8 cellular contexts compared by ENCODE assay signal in the genomic region with DNA sequence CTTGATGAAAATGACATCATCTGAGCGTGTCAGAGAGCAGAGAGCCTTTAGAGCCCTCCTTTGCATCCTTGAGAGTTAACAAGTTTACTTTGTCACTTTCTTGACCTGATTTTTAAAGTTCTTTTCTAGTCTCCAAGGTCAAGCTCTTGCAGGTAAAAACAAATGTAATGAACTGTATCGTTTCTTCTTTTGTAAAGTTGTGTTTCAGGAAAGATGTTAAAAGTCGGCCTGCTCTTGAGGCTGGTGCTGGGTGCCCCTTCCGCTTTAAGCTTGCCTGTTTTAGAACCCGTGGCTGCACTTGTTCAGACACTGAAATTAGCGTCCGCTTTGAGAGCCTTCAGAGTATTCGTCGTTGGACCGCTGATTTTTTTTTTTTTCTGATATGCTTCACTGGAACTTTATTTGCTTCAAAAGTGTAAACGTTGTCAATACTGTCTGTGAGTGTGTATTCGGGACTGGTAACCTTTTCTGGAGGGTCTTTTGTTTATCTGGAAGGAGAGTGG. TPM values are rescaled to one million over a fixed set of nuclear protein-coding genes. Genes with fewer than 3 reads are reported as not detected.
A peak's percentile ranks its signal among the peaks of the same experiment; 100 is the strongest.
DNase-seq lines count a peak whose midpoint lies in the region; ATAC-seq, FAIRE-seq and TF ChIP-seq lines count a peak whose summit lies in the region.

No MANE protein-coding gene starts in this region.

- no peaks in the 10 kb centered on the region for H4K20me1 ChIP-seq in GM12878 (ENCODE audit: control insufficient read depth, insufficient read depth)

- H3K4me2 ChIP-seq in GM12878 (ENCODE audit: control insufficient read depth, insufficient read depth), result peak overlapping the region; percentile 51

- SMC1A ChIA-PET in GM12878 (lab: Charles Lee; ENCODE audit: uncharacterized antibody, unreplicated experiment), result interaction anchor here (0.6 to 9.6 kb wide), 24 partner anchors 8 to 1836 kb away, joined by 3 to 109 read pairs (median 4); a partner anchor contains a TSS

- BruUV-seq in GM12878 (replicated peaks; lab: Mats Ljungman, UMichigan), result no TSS peak

- no peak for TF ChIP-seq POLR2A in GM12878 (IDR thresholded peaks at IDR 0.05; ENCODE audit: low read depth, low read length)

- H3K36me3 ChIP-seq in MG63, result no peaks in the 10 kb centered on the region
- H3K36me3 ChIP-seq in GM12878 (ENCODE audit: control insufficient read depth in 2 of 2, insufficient read depth in 2 of 2, low read length in 1 of 2), result no peaks in the 10 kb centered on the region
- no peaks in the 10 kb centered on the region for H3K36me3 ChIP-seq in subcutaneous abdominal adipose tissue (ENCODE audit: control insufficient read depth in 5 of 5, insufficient read depth in 5 of 5, low read length in 5 of 5)

- H3K4me1 ChIP-seq in GM12878 (ENCODE audit: control insufficient read depth, insufficient read depth, low read length), result peaks cover 16% of the 10 kb centered on the region
- peaks cover 5 to 52% (median 40%) of the 10 kb centered on the region in 5 donors for H3K4me1 ChIP-seq in subcutaneous abdominal adipose tissue (ENCODE audit: control insufficient read depth in 5 of 5, insufficient read depth in 5 of 5, low read length in 5 of 5)

- peak overlapping the region; percentile 3 for H2AFZ ChIP-seq in GM12878 (ENCODE audit: control insufficient read depth, low read depth, low read length)

- H3K9me3 ChIP-seq in MG63 (no peaks in the 10 kb centered on the region), GM12878 (replicated peaks; ENCODE audit: control insufficient read depth, insufficient read depth, low read length) (no peaks in the 10 kb centered on the region), subcutaneous abdominal adipose tissue (ENCODE audit: control insufficient read depth in 5 of 5, low read length in 5 of 5) (no peaks in the 10 kb centered on the region)

- H3K4me3 ChIP-seq in MG63 (peak overlapping the region; percentile 60), GM12878 (peak overlapping the region; percentile 84), subcutaneous abdominal adipose tissue (ENCODE audit: low read depth in 1 of 5, low read length in 5 of 5) (peak overlapping the region; percentile 82 to 95 (median 87))

- ATAC-seq in GM12878, result peak; percentile 32

- TF ChIP-seq CTCF in GM12878 (IDR thresholded peaks at IDR 0.05 in 2 of 3, conservative IDR thresholded peaks at IDR 0.05 in 1 of 3; ENCODE audit: control insufficient read depth in 2 of 3, extremely low read depth in 1 of 3, insufficient read depth in 1 of 3, low read depth in 3 of 3, low read length in 3 of 3), result no peak

- no peak for TF ChIP-seq EP300 in GM12878 (IDR thresholded peaks at IDR 0.05; ENCODE audit: borderline replicate concordance in 1 of 2, control insufficient read depth in 1 of 2, low read depth in 2 of 2, low read length in 2 of 2)

- WGBS in GM12878 (ENCODE audit: insufficient coverage, insufficient replicate concordance, low lambda C conversion rate, missing lambda C conversion rate), result under 1% methylated on average over 12 of the region's 12 CpGs

- H3K27ac ChIP-seq in GM12878 (ENCODE audit: control insufficient read depth, insufficient read depth) (peak overlapping the region; percentile 80), subcutaneous abdominal adipose tissue (ENCODE audit: low read depth, low read length) (peak overlapping the region; percentile 64)

- peaks cover 59% of the 10 kb centered on the region for H3K79me2 ChIP-seq in GM12878 (ENCODE audit: control insufficient read depth, insufficient read depth, low read length)

- in situ Hi-C loops in GM12878 (cut with MboI), result no loop called here

- no peak for FAIRE-seq in GM12878 (lab: Jason Lieb, UNC)

- DNase-seq in DMS 273 (lab: John Stamatoyannopoulos, UW; ENCODE audit: unreplicated experiment) (peak; percentile 54), DMS 273 treated with DMSO at 0.1 percent for 48 hours (lab: John Stamatoyannopoulos, UW) (no peak), MG63 (no peak), GM12878 (ENCODE audit: low read depth, low spot score) (no peak), kidney tubule cell (ENCODE audit: low spot score) (peak; percentile 43), middle frontal gyrus (ENCODE audit: extremely low spot score, low spot score) (no peak), LoVo (ENCODE audit: low spot score) (no peak)

- CTCF ChIA-PET in GM12878 (lab: Yijun Ruan, JAX), result interaction anchor here (0.7 to 2.9 kb wide), 11 partner anchors 12 to 815 kb away, joined by 3 to 22 read pairs (median 8); a partner anchor contains a TSS

- RAD21 ChIA-PET in GM12878 (lab: Charles Lee; ENCODE audit: unreplicated experiment), result interaction anchor here (0.6 to 4.4 kb wide), 18 partner anchors 11 to 109 kb away, joined by 3 to 34 read pairs (median 4); a partner anchor contains a TSS

- no peak for TF ChIP-seq RAD21 in GM12878 (IDR thresholded peaks at IDR 0.05; ENCODE audit: insufficient read depth, low read depth, low read length)

- intact Hi-C loops in GM12878 (cut with micrococcal nuclease; ENCODE audit: unreplicated experiment), result loop anchor here (2.0 to 5.0 kb wide), 4 partner anchors 33 to 178 kb away; no protein-coding TSS in a partner anchor

- POLR2A ChIA-PET in GM12878 (lab: Charles Lee), result interaction anchor here (0.7 to 4.8 kb wide), 11 partner anchors 11 to 181 kb away, joined by 3 to 50 read pairs (median 4); a partner anchor contains a TSS

- H3K9ac ChIP-seq in GM12878 (ENCODE audit: control insufficient read depth, insufficient read depth, low read length) (peak overlapping the region; percentile 80), subcutaneous abdominal adipose tissue (ENCODE audit: low read length in 5 of 5) (peak overlapping the region; percentile 30 to 92 (median 84))

- H3K27me3 ChIP-seq in MG63, result no peaks in the 10 kb centered on the region
- no peaks in the 10 kb centered on the region for H3K27me3 ChIP-seq in GM12878 (replicated peaks in 1 of 2; ENCODE audit: control insufficient read depth in 2 of 2, insufficient read depth in 2 of 2, low read length in 1 of 2)
- no peaks in the 10 kb centered on the region for H3K27me3 ChIP-seq in subcutaneous abdominal adipose tissue (ENCODE audit: control insufficient read depth in 5 of 5, insufficient read depth in 4 of 5, low read length in 5 of 5)

TF ChIP-seq in GM12878, 131 proteins besides CTCF, POLR2A, EP300 and RAD21 (continues in another document):
- TF ChIP-seq ATF7 (IDR thresholded peaks at IDR 0.05; ENCODE audit: low read depth) (peak; percentile 77), SREBF1 (IDR thresholded peaks at IDR 0.05; ENCODE audit: low read length) (no peak), CEBPB (IDR thresholded peaks at IDR 0.05; ENCODE audit: borderline replicate concordance in 1 of 2, low read depth in 2 of 2, low read length in 2 of 2) (no peak), STAT1 (conservative IDR thresholded peaks at IDR 0.05) (no peak), POLR2AphosphoS2 (IDR thresholded peaks at IDR 0.05; ENCODE audit: low read depth, low read length) (no peak), CHD1 (IDR thresholded peaks at IDR 0.05; ENCODE audit: low read depth, low read length) (no peak)
- TF ChIP-seq, protein P1, sequence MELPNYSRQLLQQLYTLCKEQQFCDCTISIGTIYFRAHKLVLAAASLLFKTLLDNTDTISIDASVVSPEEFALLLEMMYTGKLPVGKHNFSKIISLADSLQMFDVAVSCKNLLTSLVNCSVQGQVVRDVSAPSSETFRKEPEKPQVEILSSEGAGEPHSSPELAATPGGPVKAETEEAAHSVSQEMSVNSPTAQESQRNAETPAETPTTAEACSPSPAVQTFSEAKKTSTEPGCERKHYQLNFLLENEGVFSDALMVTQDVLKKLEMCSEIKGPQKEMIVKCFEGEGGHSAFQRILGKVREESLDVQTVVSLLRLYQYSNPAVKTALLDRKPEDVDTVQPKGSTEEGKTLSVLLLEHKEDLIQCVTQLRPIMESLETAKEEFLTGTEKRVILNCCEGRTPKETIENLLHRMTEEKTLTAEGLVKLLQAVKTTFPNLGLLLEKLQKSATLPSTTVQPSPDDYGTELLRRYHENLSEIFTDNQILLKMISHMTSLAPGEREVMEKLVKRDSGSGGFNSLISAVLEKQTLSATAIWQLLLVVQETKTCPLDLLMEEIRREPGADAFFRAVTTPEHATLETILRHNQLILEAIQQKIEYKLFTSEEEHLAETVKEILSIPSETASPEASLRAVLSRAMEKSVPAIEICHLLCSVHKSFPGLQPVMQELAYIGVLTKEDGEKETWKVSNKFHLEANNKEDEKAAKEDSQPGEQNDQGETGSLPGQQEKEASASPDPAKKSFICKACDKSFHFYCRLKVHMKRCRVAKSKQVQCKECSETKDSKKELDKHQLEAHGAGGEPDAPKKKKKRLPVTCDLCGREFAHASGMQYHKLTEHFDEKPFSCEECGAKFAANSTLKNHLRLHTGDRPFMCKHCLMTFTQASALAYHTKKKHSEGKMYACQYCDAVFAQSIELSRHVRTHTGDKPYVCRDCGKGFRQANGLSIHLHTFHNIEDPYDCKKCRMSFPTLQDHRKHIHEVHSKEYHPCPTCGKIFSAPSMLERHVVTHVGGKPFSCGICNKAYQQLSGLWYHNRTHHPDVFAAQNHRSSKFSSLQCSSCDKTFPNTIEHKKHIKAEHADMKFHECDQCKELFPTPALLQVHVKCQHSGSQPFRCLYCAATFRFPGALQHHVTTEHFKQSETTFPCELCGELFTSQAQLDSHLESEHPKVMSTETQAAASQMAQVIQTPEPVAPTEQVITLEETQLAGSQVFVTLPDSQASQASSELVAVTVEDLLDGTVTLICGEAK (IDR thresholded peaks at IDR 0.05; ENCODE audit: borderline replicate concordance), result peak; percentile 94

RNA-seq across cellular contexts. Expression of a gene that starts 52.6 kb away (rescaled TPM):
- total RNA-seq in MG63 (2014; rRNA removed; shearing (Covaris generic); ENCODE audit: low replicate concordance), result 0.79 and 3.6 TPM in 2 replicates
- total RNA-seq in GM12878 (2013; cell fraction: nucleolus; rRNA removed), result 62.6 and 63.8 TPM in 2 replicates
- 7.6 and 7.9 TPM in 2 replicates for total RNA-seq in GM12878 (2014; rRNA removed)
- 7.1 and 9.1 TPM in 2 replicates for total RNA-seq in GM12878 (2014; rRNA removed; fragmentation: Illumina TruSeq; extraction: Trizol)
- 6.1 and 6.2 TPM in 2 replicates for total RNA-seq in GM12878 (2021)
- 3.7 TPM for polyA plus RNA-seq in GM12878 (2011; ENCODE audit: low read depth)
- polyA plus RNA-seq in GM12878 (2011; rRNA removed), result 3.6 and 3.8 TPM in 2 replicates
- 1.7 and 1.9 TPM in 2 replicates for polyA plus RNA-seq in GM12878 (2011; cell fraction: cytosol; rRNA removed)
- 4.9 and 6.1 TPM in 2 replicates for polyA plus RNA-seq in GM12878 (2011; cell fraction: nucleus; rRNA removed)
- polyA plus RNA-seq in GM12878 (2012), result 1.9 and 2.5 TPM in 2 replicates
- polyA plus RNA-seq in GM12878 (2014; fragmentation: Illumina TruSeq; extraction: Trizol), result 3.5 and 6.8 TPM in 2 replicates
- 1 to 10 TPM; 4.5 to 6.4 TPM for polyA plus RNA-seq in GM12878 (2014; fragmentation: Nextera tagmentation; extraction: Ambion mirVana)
- polyA plus RNA-seq in GM12878 (2014; rRNA removed), result 3.9 and 6.2 TPM in 2 replicates
- polyA plus RNA-seq in GM12878 (2016; fragmentation: Nextera tagmentation; extraction: Ambion mirVana), result 1 to 10 TPM; 7.0 to 7.6 TPM
- polyA minus RNA-seq in GM12878 (2011; rRNA and poly(A)+ RNA removed), result 6.2 and 7.2 TPM in 2 replicates
- polyA minus RNA-seq in GM12878 (2011; cell fraction: cytosol; rRNA and poly(A)+ RNA removed), result 0.80 and 2.2 TPM in 2 replicates
- 12.0 and 16.6 TPM in 2 replicates for polyA minus RNA-seq in GM12878 (2011; cell fraction: nucleus; rRNA and poly(A)+ RNA removed)

Comparison
In these comparisons a context has a peak if more than half of its experiments do, and no peak if none do; other contexts are left out.
1. DNase-seq: peak in DMS 273 (single experiment) and kidney tubule cell (single experiment); none in DMS 273 treated with DMSO at 0.1 percent for 48 hours (single experiment), MG63 (single experiment), GM12878 (single experiment), middle frontal gyrus (single experiment) and LoVo (single experiment).
2. Peak in every context shown above with its lines, with median percentiles within 50 percentile points of each other: H3K4me3 ChIP-seq.